Comparison of ENCODE assay signal across 15 cellular contexts in the genomic region with DNA sequence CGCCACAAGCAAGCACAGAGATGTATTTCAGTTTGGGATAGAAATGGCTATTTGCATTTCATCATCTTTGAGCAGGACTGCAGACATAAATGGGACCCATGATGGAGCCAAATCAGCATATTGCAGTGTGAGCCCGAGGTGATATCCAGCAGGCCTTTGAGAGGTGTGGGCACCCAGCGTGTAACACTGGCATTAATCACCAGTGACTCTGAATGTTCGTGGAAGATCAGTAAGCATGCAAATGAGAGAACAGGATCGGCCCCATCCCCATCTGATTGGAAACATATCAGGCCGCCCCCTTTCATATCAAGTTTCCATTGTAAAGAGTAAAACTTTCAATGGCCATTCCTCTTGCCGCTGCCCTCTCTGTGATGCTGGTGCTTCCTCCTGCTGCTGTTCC.
"Had no signal": no experiment of that assay in that cellular context is flagged by ENCODE, and none has a peak within 500 bp of the region (broad histone marks: within the 10 kb centered on the region; RNA-seq: fewer than 3 reads in every experiment).

No MANE protein-coding gene starts in this region.

- H3K9me3 ChIP-seq: mucosa of descending colon, neutrophil, stomach, thoracic aorta, transverse colon had no signal

- H3K4me3 Mint-ChIP-seq: naive thymus-derived CD8-positive, alpha-beta T cell had no signal

- H3K4me3 ChIP-seq: hepatocyte, mucosa of descending colon, stomach, thoracic aorta, transverse colon had no signal

- ATAC-seq: left lobe of liver; mucosa of descending colon; naive thymus-derived CD8-positive, alpha-beta T cell had no signal

- H3K27ac ChIP-seq: hepatocyte, neutrophil, stomach, thoracic aorta, transverse colon had no signal

- H3K9me3 Mint-ChIP-seq: naive thymus-derived CD8-positive, alpha-beta T cell had no signal

- H3K27me3 ChIP-seq: hepatocyte, stomach, transverse colon had no signal

- H3K36me3 ChIP-seq: neutrophil, stomach, thoracic aorta, transverse colon had no signal

- H3K36me3 Mint-ChIP-seq: naive thymus-derived CD8-positive, alpha-beta T cell had no signal

- H3K27ac Mint-ChIP-seq: naive thymus-derived CD8-positive, alpha-beta T cell had no signal

- H3K4me1 Mint-ChIP-seq: naive thymus-derived CD8-positive, alpha-beta T cell had no signal

- DNase-seq: effector CD4-positive, alpha-beta T cell; foreskin melanocyte; kidney glomerular epithelial cell; mammary epithelial cell; mucosa of descending colon; naive thymus-derived CD8-positive, alpha-beta T cell; small intestine; stimulated activated CD4-positive, alpha-beta T cell treated with anti-CD3 and anti-CD28 coated beads, Interleukin-12 subunit alpha, Interleukin-12 subunit beta, amount 100 ng/mL, for 4 hours; stimulated activated naive CD4-positive, alpha-beta T cell; stomach; transverse colon had no signal
